ENCODE assay signal across 5 cellular contexts in genomic region chr6:34184726-34185125, GRCh38. TPM values are rescaled to one million over a fixed set of nuclear protein-coding genes. Genes with fewer than 3 reads are reported as not detected.
"Had no signal": no experiment of that assay in that cellular context is flagged by ENCODE, and none has a peak within 500 bp of the region (broad histone marks: within the 10 kb centered on the region; RNA-seq: fewer than 3 reads in every experiment).

No MANE protein-coding gene starts in this region.

RNA-seq across cellular contexts. Expression of gene GRM4, which starts 38.8 kb away (rescaled TPM):
- total RNA-seq: M059J, SK-MEL-5 had no signal
- polyA plus RNA-seq: IgD-negative memory B cell, K562, SK-N-SH had no signal
